ENCODE assay signal across 15 cellular contexts in the genomic region with DNA sequence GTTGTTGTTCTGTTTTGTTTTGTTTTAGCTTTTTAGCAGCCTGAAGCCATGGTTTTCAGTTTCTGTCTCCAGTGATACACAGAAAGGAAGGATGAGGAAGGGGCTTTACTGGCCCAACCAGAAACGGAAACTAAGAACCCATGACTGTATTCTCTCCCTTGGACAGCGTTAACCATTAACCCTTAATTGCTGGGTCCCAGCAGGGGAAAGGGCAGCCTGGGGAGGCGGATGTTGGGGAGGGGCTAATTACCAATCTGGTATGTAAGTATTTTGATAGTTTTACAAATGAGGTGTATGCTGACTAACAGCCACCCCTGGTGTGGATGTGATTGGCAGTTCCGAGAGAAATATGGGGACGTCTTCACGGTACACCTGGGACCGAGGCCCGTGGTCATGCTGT. TPM values are rescaled to one million over a fixed set of nuclear protein-coding genes. Genes with fewer than 3 reads are reported as not detected.
"Had no signal": no experiment of that assay in that cellular context is flagged by ENCODE, and none has a peak within 500 bp of the region (broad histone marks: within the 10 kb centered on the region; RNA-seq: fewer than 3 reads in every experiment).

No MANE protein-coding gene starts in this region.

RNA-seq across cellular contexts. Expression of gene CYP2B6, which starts 12.6 kb away (rescaled TPM):
- total RNA-seq: dermis microvascular lymphatic vessel endothelial cell, esophagus mucosa, gastrocnemius medialis, glomerular endothelial cell, lung microvascular endothelial cell, mesenteric fat pad, natural killer cell, neural crest cell, omental fat pad, posterior vena cava, right atrium auricular region, sigmoid colon, skeletal muscle tissue, spleen, urinary bladder had no signal
- polyA plus RNA-seq: spleen had no signal
